Comparison of ENCODE assay signal across 1 cellular context in the genomic region with DNA sequence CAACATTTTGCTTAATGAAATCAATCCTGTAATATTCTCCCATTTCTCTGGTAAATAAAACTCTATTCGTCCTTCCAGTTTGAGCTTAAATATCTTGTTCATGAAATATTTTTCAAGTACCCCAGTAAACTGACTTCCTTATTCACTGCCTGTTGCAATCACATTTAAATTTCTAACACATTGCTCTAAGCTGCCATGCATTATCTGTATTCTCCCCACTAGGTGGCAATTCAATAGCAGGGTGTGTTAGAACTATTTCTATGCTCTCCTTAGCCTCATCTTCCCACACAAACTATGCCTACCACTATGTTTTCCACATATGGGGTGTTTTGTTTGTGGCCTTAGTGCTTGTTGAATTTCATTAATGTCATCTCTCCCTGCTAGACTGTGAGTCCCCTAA.
TF ChIP-seq lines count a peak whose summit lies in the region.

No MANE protein-coding gene starts in this region.

TF ChIP-seq in H1, 55 proteins besides CTCF, POLR2A, EP300 and RAD21 (continued from another document):
- TF ChIP-seq KDM4A (IDR thresholded peaks at IDR 0.05; ENCODE audit: low read depth, low read length, severe bottlenecking) (no peak), GABPA (IDR thresholded peaks at IDR 0.05; ENCODE audit: borderline replicate concordance, insufficient read depth, low read length) (no peak)
